ENCODE assay signal across 8 cellular contexts in genomic region chr12:55925870-55926737, GRCh38. TPM values are rescaled to one million over a fixed set of nuclear protein-coding genes. Genes with fewer than 3 reads are reported as not detected.
DNase-seq lines count a peak whose midpoint lies in the region; ATAC-seq and TF ChIP-seq lines count a peak whose summit lies in the region.

No MANE protein-coding gene starts in this region.

- H3K36me3 ChIP-seq in WERI-Rb-1: peaks cover 15% of the 10 kb centered on the region

- H3K4me1 Mint-ChIP-seq in activated naive CD4-positive, alpha-beta T cell treated with anti-CD3 and anti-CD28 coated beads for 36 hours (ENCODE audit: low read depth): peaks cover 52% of the 10 kb centered on the region

- no peaks in the 10 kb centered on the region for H3K9me3 ChIP-seq in WERI-Rb-1 (ENCODE audit: severe bottlenecking)

- ATAC-seq in foreskin keratinocyte: no peak
- ATAC-seq in HG03025 (IDR thresholded peaks at IDR 0.05; ENCODE audit: low FRiP score, unreplicated experiment): no peak

- H3K9me3 Mint-ChIP-seq in activated naive CD4-positive, alpha-beta T cell treated with anti-CD3 and anti-CD28 coated beads for 36 hours: no peaks in the 10 kb centered on the region

- CTCF ChIA-PET in activated naive CD4-positive, alpha-beta T cell treated with anti-CD3 and anti-CD28 coated beads for 36 hours (lab: Charles Lee): interaction anchor here (0.7 to 3.5 kb wide), 20 partner anchors 9 to 197 kb away, joined by 3 to 30 read pairs (median 5); partner anchors contain the start of genes CD63, ORMDL2, RAB5B and RPL41

- peaks cover 27% of the 10 kb centered on the region for H3K36me3 Mint-ChIP-seq in activated naive CD4-positive, alpha-beta T cell treated with anti-CD3 and anti-CD28 coated beads for 36 hours (ENCODE audit: low read depth)

- no peaks in the 10 kb centered on the region for H3K27me3 Mint-ChIP-seq in activated naive CD4-positive, alpha-beta T cell treated with anti-CD3 and anti-CD28 coated beads for 36 hours (ENCODE audit: low read depth)

- H3K27me3 ChIP-seq in WERI-Rb-1 (ENCODE audit: insufficient read depth, low read depth, severe bottlenecking): no peaks in the 10 kb centered on the region
- H3K27me3 ChIP-seq in foreskin keratinocyte: no peaks in the 10 kb centered on the region

- H3K4me3 Mint-ChIP-seq in activated naive CD4-positive, alpha-beta T cell treated with anti-CD3 and anti-CD28 coated beads for 36 hours: peak overlapping the region; percentile 99

- H3K27ac Mint-ChIP-seq in activated naive CD4-positive, alpha-beta T cell treated with anti-CD3 and anti-CD28 coated beads for 36 hours: peak overlapping the region; percentile 100

- intact Hi-C loops in activated naive CD4-positive, alpha-beta T cell treated with anti-CD3 and anti-CD28 coated beads for 36 hours (cut with micrococcal nuclease): loop anchor here (1.0 to 10.0 kb wide), 6 partner anchors 11 to 1919 kb away; partner anchors contain the start of genes CD63, CTDSP2, IL23A and NABP2

- TF ChIP-seq CTCF in WERI-Rb-1 (IDR thresholded peaks at IDR 0.05; ENCODE audit: low read depth, low read length) (no peak), foreskin keratinocyte (conservative IDR thresholded peaks at IDR 0.05) (no peak)

- peak overlapping the region; percentile 88 for H3K27ac ChIP-seq in WERI-Rb-1
- peak overlapping the region; percentile 55 for H3K27ac ChIP-seq in foreskin keratinocyte
- peak overlapping the region in 20 of 21 experiments; percentile 89 to 99 (median 96) for H3K27ac ChIP-seq in skin epidermis

- peaks cover 10% of the 10 kb centered on the region for H3K4me1 ChIP-seq in foreskin keratinocyte

- no peak for DNase-seq in activated naive CD4-positive, alpha-beta T cell treated with anti-CD3 and anti-CD28 coated beads for 36 hours
- DNase-seq in activated naive CD4-positive, alpha-beta T cell (lab: John Stamatoyannopoulos, UW): no peak
- no peak for DNase-seq in WERI-Rb-1
- DNase-seq in foreskin keratinocyte: no peak
- DNase-seq in NCI-H510A treated with DMSO at 0.1 percent for 48 hours (lab: John Stamatoyannopoulos, UW): no peak
- DNase-seq in NCI-H2081 (lab: John Stamatoyannopoulos, UW): no peak

- peak overlapping the region; percentile 79 for H3K4me3 ChIP-seq in WERI-Rb-1 (ENCODE audit: low read depth, low read length)
- H3K4me3 ChIP-seq in skin epidermis: peak overlapping the region; percentile 64 to 90 (median 78)

RNA-seq across cellular contexts. Expression of gene PYM1, which starts 1.6 kb away (rescaled TPM):
- 10 to 100 TPM; 18.8 to 19.3 TPM for total RNA-seq in activated naive CD4-positive, alpha-beta T cell treated with anti-CD3 and anti-CD28 coated beads for 36 hours
- 42.0 and 44.5 TPM in 2 replicates for total RNA-seq in foreskin keratinocyte
- 51.3 and 55.4 TPM in 2 replicates for polyA plus RNA-seq in foreskin keratinocyte

RNA-seq across cellular contexts. Expression of gene DGKA, which starts 4.9 kb away (rescaled TPM):
- 100 to 1,000 TPM; 285 to 331 TPM for total RNA-seq in activated naive CD4-positive, alpha-beta T cell treated with anti-CD3 and anti-CD28 coated beads for 36 hours
- 252 and 284 TPM in 2 replicates for total RNA-seq in foreskin keratinocyte
- polyA plus RNA-seq in foreskin keratinocyte: 214 and 218 TPM in 2 replicates

RNA-seq across cellular contexts. Expression of gene PMEL, which starts 39.7 kb away (rescaled TPM):
- total RNA-seq in activated naive CD4-positive, alpha-beta T cell treated with anti-CD3 and anti-CD28 coated beads for 36 hours: 1 to 10 TPM; 1.2 to 1.5 TPM
- total RNA-seq in foreskin keratinocyte: 0.85 and 1.3 TPM in 2 replicates
- polyA plus RNA-seq in foreskin keratinocyte: 1.0 and 1.1 TPM in 2 replicates

RNA-seq across cellular contexts. Expression of gene CDK2, which starts 40.5 kb away (rescaled TPM):
- total RNA-seq in activated naive CD4-positive, alpha-beta T cell treated with anti-CD3 and anti-CD28 coated beads for 36 hours: 100 to 1,000 TPM; 121 to 126 TPM
- 71.3 and 75.5 TPM in 2 replicates for total RNA-seq in foreskin keratinocyte
- 39.4 and 52.8 TPM in 2 replicates for polyA plus RNA-seq in foreskin keratinocyte

RNA-seq across cellular contexts. Expression of gene RAB5B, which starts 47.8 kb away (rescaled TPM):
- total RNA-seq in activated naive CD4-positive, alpha-beta T cell treated with anti-CD3 and anti-CD28 coated beads for 36 hours: 10 to 100 TPM; 33.2 to 35.7 TPM
- total RNA-seq in foreskin keratinocyte: 58.2 and 75.3 TPM in 2 replicates
- polyA plus RNA-seq in foreskin keratinocyte: 42.4 and 45.9 TPM in 2 replicates
